8 cellular contexts compared by ENCODE assay signal in the genomic region with DNA sequence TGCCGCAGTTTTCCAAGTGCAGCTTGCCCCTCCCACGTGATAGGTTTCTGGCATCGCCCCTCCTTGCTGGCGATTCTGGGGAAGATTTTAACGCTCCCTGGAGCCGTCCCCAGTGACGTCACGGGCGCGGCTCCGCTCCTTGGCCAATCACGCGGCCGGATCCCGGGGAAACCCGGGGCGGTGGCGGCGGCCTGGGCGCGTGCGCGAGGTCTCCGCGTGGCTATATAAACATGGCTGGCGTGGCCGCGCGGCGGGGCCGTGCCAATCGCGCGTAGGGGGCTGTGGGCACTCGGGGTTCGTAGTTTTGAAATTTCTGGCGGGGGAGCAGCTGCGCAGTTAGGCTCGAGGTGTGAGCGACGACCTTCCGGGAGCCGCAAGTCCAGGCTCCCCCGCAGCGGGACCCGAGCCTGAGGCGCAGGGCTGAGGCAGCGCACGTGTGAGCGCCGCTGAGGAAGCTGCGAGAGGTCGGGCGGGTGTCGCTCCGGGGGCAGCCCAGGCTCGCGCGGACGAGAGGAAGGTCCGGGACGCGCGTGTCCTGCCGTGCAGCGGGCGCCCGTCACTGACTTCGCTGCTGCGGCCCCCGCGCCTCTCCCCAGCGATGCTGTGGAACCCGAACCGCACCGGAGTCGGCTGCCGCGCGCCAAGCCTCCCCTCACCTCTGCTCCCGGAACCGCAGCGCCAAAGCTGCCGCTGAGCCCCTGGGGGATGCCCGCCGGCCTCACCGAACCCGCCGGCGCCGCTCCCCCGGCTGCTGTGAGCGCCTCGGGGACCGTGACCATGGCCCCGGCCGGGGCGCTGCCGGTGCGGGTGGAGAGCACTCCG. TPM values are rescaled to one million over a fixed set of nuclear protein-coding genes. Genes with fewer than 3 reads are reported as not detected.
DNase-seq lines count a peak whose midpoint lies in the region; ATAC-seq and TF ChIP-seq lines count a peak whose summit lies in the region.

A gene with protein sequence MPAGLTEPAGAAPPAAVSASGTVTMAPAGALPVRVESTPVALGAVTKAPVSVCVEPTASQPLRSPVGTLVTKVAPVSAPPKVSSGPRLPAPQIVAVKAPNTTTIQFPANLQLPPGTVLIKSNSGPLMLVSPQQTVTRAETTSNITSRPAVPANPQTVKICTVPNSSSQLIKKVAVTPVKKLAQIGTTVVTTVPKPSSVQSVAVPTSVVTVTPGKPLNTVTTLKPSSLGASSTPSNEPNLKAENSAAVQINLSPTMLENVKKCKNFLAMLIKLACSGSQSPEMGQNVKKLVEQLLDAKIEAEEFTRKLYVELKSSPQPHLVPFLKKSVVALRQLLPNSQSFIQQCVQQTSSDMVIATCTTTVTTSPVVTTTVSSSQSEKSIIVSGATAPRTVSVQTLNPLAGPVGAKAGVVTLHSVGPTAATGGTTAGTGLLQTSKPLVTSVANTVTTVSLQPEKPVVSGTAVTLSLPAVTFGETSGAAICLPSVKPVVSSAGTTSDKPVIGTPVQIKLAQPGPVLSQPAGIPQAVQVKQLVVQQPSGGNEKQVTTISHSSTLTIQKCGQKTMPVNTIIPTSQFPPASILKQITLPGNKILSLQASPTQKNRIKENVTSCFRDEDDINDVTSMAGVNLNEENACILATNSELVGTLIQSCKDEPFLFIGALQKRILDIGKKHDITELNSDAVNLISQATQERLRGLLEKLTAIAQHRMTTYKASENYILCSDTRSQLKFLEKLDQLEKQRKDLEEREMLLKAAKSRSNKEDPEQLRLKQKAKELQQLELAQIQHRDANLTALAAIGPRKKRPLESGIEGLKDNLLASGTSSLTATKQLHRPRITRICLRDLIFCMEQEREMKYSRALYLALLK (plus strand): TSS at position 217 of the 822 bp plus-strand sequence. CDS start 489 bp downstream, at position 706.

- TF ChIP-seq POLR2A in GM19193 (IDR thresholded peaks at IDR 0.05; ENCODE audit: extremely low read depth, insufficient read depth, insufficient read length): peak; percentile 94

- intact Hi-C loops in colonic mucosa (cut with DNase I): loop anchor here (10.0 kb wide), 1 partner anchor 132 kb away; a partner anchor contains a TSS

- H3K4me3 ChIP-seq in BE2C (ENCODE audit: low read depth, low read length): peak within 1 kb of the TSS; percentile 74
- peak within 1 kb of the TSS; percentile 84 for H3K4me3 ChIP-seq in colonic mucosa

- ATAC-seq in HG03432 (IDR thresholded peaks at IDR 0.05; ENCODE audit: unreplicated experiment): peak; percentile 88

- H3K9me3 ChIP-seq in BE2C (no peaks in the 10 kb centered on the region), colonic mucosa (no peaks in the 10 kb centered on the region)

- H3K27me3 ChIP-seq in BE2C: no peaks in the 10 kb centered on the region
- H3K27me3 ChIP-seq in colonic mucosa: no peaks in the 10 kb centered on the region
- H3K27me3 ChIP-seq in layer of hippocampus (ENCODE audit: control insufficient read depth, insufficient read depth, low read length): no peaks in the 10 kb centered on the region

- peak within 1 kb of the TSS; percentile 64 to 86 for H3K9ac ChIP-seq in colonic mucosa (ENCODE audit: low read depth in 2 of 2, low read length in 2 of 2)

- DNase-seq in BE2C (peak; percentile 91), NCI-H524 treated with DMSO at 0.1 percent for 48 hours (lab: John Stamatoyannopoulos, UW) (peak; percentile 73), colonic mucosa (peak; percentile 95)
- DNase-seq in activated CD4-positive, alpha-beta T cell treated with anti-CD3 and anti-CD28 coated beads for 4 hours: peak; percentile 96
- peak; percentile 86 to 94 (median 91) for DNase-seq in stimulated activated CD4-positive, alpha-beta T cell treated with anti-CD3 and anti-CD28 coated beads, Interleukin-1b, Interleukin-23, amount 100 ng/mL, for 24 hours (ENCODE audit: low read depth in 4 of 4, low spot score in 1 of 4)

- H3K4me1 ChIP-seq in BE2C (no peaks in the 10 kb centered on the region), colonic mucosa (no peaks in the 10 kb centered on the region)

- no peaks in the 10 kb centered on the region for H3K36me3 ChIP-seq in BE2C
- H3K36me3 ChIP-seq in colonic mucosa: no peaks in the 10 kb centered on the region

- H3K27ac ChIP-seq in colonic mucosa: peak within 1 kb of the TSS; percentile 51
- peak within 1 kb of the TSS; percentile 32 for H3K27ac ChIP-seq in layer of hippocampus (ENCODE audit: low read depth, low read length)

- TF ChIP-seq CTCF in BE2C (IDR thresholded peaks at IDR 0.05; ENCODE audit: low read depth, low read length) (no peak), colonic mucosa (IDR thresholded peaks at IDR 0.05) (no peak)

RNA-seq across cellular contexts. Expression of the gene that starts here (rescaled TPM):
- polyA plus RNA-seq in BE2C (2012; ENCODE audit: insufficient read depth, insufficient read length, low read depth): 2.0 TPM
- 1 to 10 TPM; 2.5 to 2.7 TPM for total RNA-seq in colonic mucosa

Comparison
In these comparisons a context has a peak if more than half of its experiments do, and no peak if none do; other contexts are left out.
1. Peak in every context shown above with its lines: DNase-seq, ATAC-seq, H3K4me3 ChIP-seq and H3K27ac ChIP-seq.